ENCODE assay signal across 9 cellular contexts in genomic region chr19:18594824-18595373, GRCh38. TPM values are rescaled to one million over a fixed set of nuclear protein-coding genes. Genes with fewer than 3 reads are reported as not detected.
DNase-seq lines count a peak whose midpoint lies in the region; FAIRE-seq and TF ChIP-seq lines count a peak whose summit lies in the region.
"Had no signal": no experiment of that assay in that cellular context is flagged by ENCODE, and none has a peak within 500 bp of the region (broad histone marks: within the 10 kb centered on the region; RNA-seq: fewer than 3 reads in every experiment).

No MANE protein-coding gene starts in this region.

- H3K27ac ChIP-seq in keratinocyte (ENCODE audit: control insufficient read depth, insufficient read depth, low read length) (no peak overlapping the region), thymus (ENCODE audit: low read depth) (no peak overlapping the region)

- DNase-seq in activated naive CD4-positive, alpha-beta T cell treated with anti-CD3 and anti-CD28 coated beads for 36 hours: no peak
- no peak for DNase-seq in activated naive CD4-positive, alpha-beta T cell treated with Interleukin-2 at 50 U/mL for 16 hours
- DNase-seq in activated naive CD8-positive, alpha-beta T cell treated with anti-CD3 and anti-CD28 coated beads for 36 hours: no peak
- DNase-seq in keratinocyte (ENCODE audit: low read depth, low spot score) (no peak), SIG-M5 (lab: John Stamatoyannopoulos, UW) (no peak), HPDE6-E6E7 (ENCODE audit: extremely low spot score) (no peak)
- DNase-seq in stimulated activated CD4-positive, alpha-beta T cell treated with anti-CD3 and anti-CD28 coated beads, Interleukin-2, amount 100 ng/mL, for 48 hours: no peak

- H3K9me1 ChIP-seq in keratinocyte (ENCODE audit: control insufficient read depth, extremely low read depth, insufficient read depth, low read length): no peaks in the 10 kb centered on the region

- H3K4me1 Mint-ChIP-seq in activated naive CD4-positive, alpha-beta T cell treated with anti-CD3 and anti-CD28 coated beads for 36 hours (ENCODE audit: low read depth): peaks cover 17% of the 10 kb centered on the region
- peaks cover 25% of the 10 kb centered on the region for H3K4me1 Mint-ChIP-seq in activated naive CD8-positive, alpha-beta T cell treated with anti-CD3 and anti-CD28 coated beads for 36 hours

- no peaks in the 10 kb centered on the region for H4K20me1 ChIP-seq in keratinocyte (ENCODE audit: control insufficient read depth, extremely low read depth, insufficient read depth, low read length)

- H3K36me3 ChIP-seq in keratinocyte (ENCODE audit: control insufficient read depth in 2 of 2, extremely low read depth in 1 of 2, insufficient read depth in 2 of 2, low read length in 2 of 2) (peaks cover 5 to 8% of the 10 kb centered on the region in 2 experiments), thymus (ENCODE audit: control insufficient read depth, insufficient read depth) (peaks cover 10% of the 10 kb centered on the region)

- no peaks in the 10 kb centered on the region for H3K9me3 Mint-ChIP-seq in activated naive CD4-positive, alpha-beta T cell treated with anti-CD3 and anti-CD28 coated beads for 36 hours
- no peaks in the 10 kb centered on the region for H3K9me3 Mint-ChIP-seq in activated naive CD8-positive, alpha-beta T cell treated with anti-CD3 and anti-CD28 coated beads for 36 hours

- CTCF ChIA-PET in activated naive CD4-positive, alpha-beta T cell treated with anti-CD3 and anti-CD28 coated beads for 36 hours (lab: Charles Lee): interaction anchor here (0.6 to 2.7 kb wide), 4 partner anchors 133 to 253 kb away, joined by 3 to 10 read pairs (median 6); no protein-coding TSS in a partner anchor

- H3K27me3 Mint-ChIP-seq in activated naive CD4-positive, alpha-beta T cell treated with anti-CD3 and anti-CD28 coated beads for 36 hours (ENCODE audit: low read depth): peaks cover 7% of the 10 kb centered on the region
- peaks cover 22% of the 10 kb centered on the region for H3K27me3 Mint-ChIP-seq in activated naive CD8-positive, alpha-beta T cell treated with anti-CD3 and anti-CD28 coated beads for 36 hours

- 24% methylated on average over 26 of the region's 26 CpGs for WGBS in thymus

- H3K36me3 Mint-ChIP-seq in activated naive CD4-positive, alpha-beta T cell treated with anti-CD3 and anti-CD28 coated beads for 36 hours (ENCODE audit: low read depth): peaks cover 6% of the 10 kb centered on the region
- H3K36me3 Mint-ChIP-seq in activated naive CD8-positive, alpha-beta T cell treated with anti-CD3 and anti-CD28 coated beads for 36 hours: peaks cover 11% of the 10 kb centered on the region

- peaks cover 6% of the 10 kb centered on the region for H3K79me2 ChIP-seq in keratinocyte (ENCODE audit: control insufficient read depth, insufficient read depth, low read length)

- H3K9ac ChIP-seq in keratinocyte (ENCODE audit: control insufficient read depth, extremely low read depth, insufficient read depth, low read length): no peak overlapping the region

- dilution Hi-C loops in keratinocyte (cut with MboI; ENCODE audit: extremely low pct_ligation_motif_present, low sequenced_read_pairs): no loop called here

- no peak for TF ChIP-seq CTCF in keratinocyte (optimal IDR thresholded peaks at IDR 0.05 in 1 of 3, IDR thresholded peaks at IDR 0.05 in 1 of 3, conservative IDR thresholded peaks at IDR 0.05 in 1 of 3; ENCODE audit: extremely low read depth in 1 of 3, insufficient read depth in 2 of 3, low read length in 3 of 3)

- H3K9me3 ChIP-seq in keratinocyte (ENCODE audit: control insufficient read depth, low read depth, low read length) (no peaks in the 10 kb centered on the region), thymus (ENCODE audit: control insufficient read depth) (no peaks in the 10 kb centered on the region)

- H3K27ac Mint-ChIP-seq in activated naive CD4-positive, alpha-beta T cell treated with anti-CD3 and anti-CD28 coated beads for 36 hours: no peak overlapping the region
- peak overlapping the region; percentile 66 for H3K27ac Mint-ChIP-seq in activated naive CD8-positive, alpha-beta T cell treated with anti-CD3 and anti-CD28 coated beads for 36 hours

- no peak for FAIRE-seq in keratinocyte (lab: Jason Lieb, UNC)

- H3K4me1 ChIP-seq in keratinocyte (ENCODE audit: control insufficient read depth, extremely low read depth, insufficient read depth, low read length) (peaks cover 6% of the 10 kb centered on the region), thymus (ENCODE audit: control insufficient read depth, insufficient read depth, low read length) (peaks cover 12% of the 10 kb centered on the region)

- H3K27me3 ChIP-seq in keratinocyte (ENCODE audit: control insufficient read depth, extremely low read depth, insufficient read depth, low read length) (no peaks in the 10 kb centered on the region), thymus (ENCODE audit: control insufficient read depth, insufficient read depth) (peaks cover 46% of the 10 kb centered on the region)

- H2AFZ ChIP-seq in keratinocyte (ENCODE audit: control insufficient read depth, low read length): no peak overlapping the region

- H3K4me3 ChIP-seq in keratinocyte (ENCODE audit: control insufficient read depth in 2 of 3, extremely low read depth in 1 of 3, insufficient read depth in 2 of 3, low read depth in 1 of 3, low read length in 3 of 3) (peak overlapping the region; percentile 20 to 33 (median 29)), thymus (ENCODE audit: low read length) (peak overlapping the region; percentile 37)

- peak overlapping the region; percentile 61 for H3K4me3 Mint-ChIP-seq in activated naive CD4-positive, alpha-beta T cell treated with anti-CD3 and anti-CD28 coated beads for 36 hours
- H3K4me3 Mint-ChIP-seq in activated naive CD8-positive, alpha-beta T cell treated with anti-CD3 and anti-CD28 coated beads for 36 hours: peak overlapping the region; percentile 83

- intact Hi-C loops in activated naive CD4-positive, alpha-beta T cell treated with anti-CD3 and anti-CD28 coated beads for 36 hours (cut with micrococcal nuclease): loop anchor here (1.0 to 5.0 kb wide), 4 partner anchors 73 to 252 kb away; partner anchors contain the start of genes CRTC1 and ELL

- H3K4me2 ChIP-seq in keratinocyte (ENCODE audit: control insufficient read depth, extremely low read depth, insufficient read depth, low read depth, low read length): peak overlapping the region; percentile 70

RNA-seq across cellular contexts. Expression of gene REX1BD, which starts 6.3 kb away (rescaled TPM):
- 10 to 100 TPM; 62.9 to 68.5 TPM for total RNA-seq in activated naive CD4-positive, alpha-beta T cell treated with anti-CD3 and anti-CD28 coated beads for 36 hours
- 10 to 100 TPM; 71.6 to 74.7 TPM for total RNA-seq in activated naive CD8-positive, alpha-beta T cell treated with anti-CD3 and anti-CD28 coated beads for 36 hours
- polyA plus RNA-seq in keratinocyte: 29.5 to 36.9 TPM (median 31.9 TPM) in 3 replicates
- 10.8 TPM for polyA plus RNA-seq in keratinocyte (2011; ENCODE audit: low read depth)
- 5.6 and 30.0 TPM in 2 replicates for polyA plus RNA-seq in keratinocyte (2011; cell fraction: cytosol; rRNA removed)
- polyA plus RNA-seq in keratinocyte (2011; cell fraction: nucleus; rRNA removed): 49.9 and 53.2 TPM in 2 replicates
- polyA plus RNA-seq in keratinocyte (2012; ENCODE audit: low replicate concordance): 23.0 and 72.1 TPM in 2 replicates
- polyA minus RNA-seq in keratinocyte: 1.7 to 4.6 TPM (median 2.8 TPM) in 3 replicates
- polyA minus RNA-seq in keratinocyte (2011; cell fraction: cytosol; rRNA and poly(A)+ RNA removed): 23.8 TPM
- 5.7 and 6.3 TPM in 2 replicates for polyA minus RNA-seq in keratinocyte (2011; cell fraction: nucleus; rRNA and poly(A)+ RNA removed)
- polyA plus RNA-seq in thymus: 104 TPM

RNA-seq across cellular contexts. Expression of gene CRLF1, which starts 11.7 kb away (rescaled TPM):
- not detected for total RNA-seq in activated naive CD4-positive, alpha-beta T cell treated with anti-CD3 and anti-CD28 coated beads for 36 hours
- total RNA-seq in activated naive CD8-positive, alpha-beta T cell treated with anti-CD3 and anti-CD28 coated beads for 36 hours: not detected
- polyA plus RNA-seq in keratinocyte (0.20 to 1.5 TPM (median 0.98 TPM) in 3 replicates), thymus (17.9 TPM)
- polyA plus RNA-seq in keratinocyte (2011; ENCODE audit: low read depth): 0.59 TPM
- polyA plus RNA-seq in keratinocyte (2011; cell fraction: cytosol; rRNA removed): 0.63 and 3.2 TPM in 2 replicates
- polyA plus RNA-seq in keratinocyte (2011; cell fraction: nucleus; rRNA removed): 4.6 and 5.5 TPM in 2 replicates
- polyA plus RNA-seq in keratinocyte (2012; ENCODE audit: low replicate concordance): 4.7 and 7.5 TPM in 2 replicates
- 1.2 TPM in 1 of 3 replicates, not detected in the others for polyA minus RNA-seq in keratinocyte
- 9.6 TPM for polyA minus RNA-seq in keratinocyte (2011; cell fraction: cytosol; rRNA and poly(A)+ RNA removed)
- polyA minus RNA-seq in keratinocyte (2011; cell fraction: nucleus; rRNA and poly(A)+ RNA removed): 2.4 and 2.6 TPM in 2 replicates
- total RNA-seq: lung microvascular endothelial cell had no signal

RNA-seq across cellular contexts. Expression of gene TMEM59L, which starts 17.8 kb away (rescaled TPM):
- under 1 TPM; 0.21 to 0.40 TPM for total RNA-seq in activated naive CD4-positive, alpha-beta T cell treated with anti-CD3 and anti-CD28 coated beads for 36 hours
- total RNA-seq in activated naive CD8-positive, alpha-beta T cell treated with anti-CD3 and anti-CD28 coated beads for 36 hours: not detected
- polyA plus RNA-seq in keratinocyte: 0.06 to 0.19 TPM in 2 of 3 replicates, not detected in the other
- polyA plus RNA-seq in keratinocyte (2011; ENCODE audit: low read depth): 0.22 TPM
- not detected in 2 replicates for polyA plus RNA-seq in keratinocyte (2011; cell fraction: cytosol; rRNA removed)
- polyA plus RNA-seq in keratinocyte (2011; cell fraction: nucleus; rRNA removed): 0.25 and 0.57 TPM in 2 replicates
- polyA plus RNA-seq in keratinocyte (2012; ENCODE audit: low replicate concordance): 0.28 and 0.41 TPM in 2 replicates
- not detected in 3 replicates for polyA minus RNA-seq in keratinocyte
- polyA minus RNA-seq in keratinocyte (2011; cell fraction: cytosol; rRNA and poly(A)+ RNA removed): not detected
- polyA minus RNA-seq in keratinocyte (2011; cell fraction: nucleus; rRNA and poly(A)+ RNA removed): not detected in 2 replicates
- polyA plus RNA-seq in thymus: 0.96 TPM
- total RNA-seq: lung microvascular endothelial cell had no signal

RNA-seq across cellular contexts. Expression of gene UBA52, which starts 23.2 kb away (rescaled TPM):
- 1,000 to 10,000 TPM; 1,997 to 2,122 TPM for total RNA-seq in activated naive CD4-positive, alpha-beta T cell treated with anti-CD3 and anti-CD28 coated beads for 36 hours
- total RNA-seq in activated naive CD8-positive, alpha-beta T cell treated with anti-CD3 and anti-CD28 coated beads for 36 hours: 1,000 to 10,000 TPM; 1,816 to 1,826 TPM
- polyA plus RNA-seq in keratinocyte (1,376 to 2,465 TPM (median 1,831 TPM) in 3 replicates), thymus (1,270 TPM)
- 216 TPM for polyA plus RNA-seq in keratinocyte (2011; ENCODE audit: low read depth)
- polyA plus RNA-seq in keratinocyte (2011; cell fraction: cytosol; rRNA removed): 2,363 and 2,845 TPM in 2 replicates
- polyA plus RNA-seq in keratinocyte (2011; cell fraction: nucleus; rRNA removed): 509 and 673 TPM in 2 replicates
- 2,069 and 2,114 TPM in 2 replicates for polyA plus RNA-seq in keratinocyte (2012; ENCODE audit: low replicate concordance)
- polyA minus RNA-seq in keratinocyte: 1,899 to 3,393 TPM (median 2,443 TPM) in 3 replicates
- 1,175 TPM for polyA minus RNA-seq in keratinocyte (2011; cell fraction: cytosol; rRNA and poly(A)+ RNA removed)
- polyA minus RNA-seq in keratinocyte (2011; cell fraction: nucleus; rRNA and poly(A)+ RNA removed): 197 and 227 TPM in 2 replicates

RNA-seq across cellular contexts. Expression of gene KXD1, which starts 37.2 kb away (rescaled TPM):
- total RNA-seq in activated naive CD4-positive, alpha-beta T cell treated with anti-CD3 and anti-CD28 coated beads for 36 hours: 10 to 100 TPM; 86.7 TPM
- total RNA-seq in activated naive CD8-positive, alpha-beta T cell treated with anti-CD3 and anti-CD28 coated beads for 36 hours: 100 to 1,000 TPM; 116 to 124 TPM
- polyA plus RNA-seq in keratinocyte (94.6 to 129 TPM (median 119 TPM) in 3 replicates), thymus (81.9 TPM)
- 40.3 TPM for polyA plus RNA-seq in keratinocyte (2011; ENCODE audit: low read depth)
- 110 and 173 TPM in 2 replicates for polyA plus RNA-seq in keratinocyte (2011; cell fraction: cytosol; rRNA removed)
- polyA plus RNA-seq in keratinocyte (2011; cell fraction: nucleus; rRNA removed): 65.5 and 87.8 TPM in 2 replicates
- polyA plus RNA-seq in keratinocyte (2012; ENCODE audit: low replicate concordance): 62.9 and 123 TPM in 2 replicates
- polyA minus RNA-seq in keratinocyte: 99.7 to 166 TPM (median 102 TPM) in 3 replicates
- polyA minus RNA-seq in keratinocyte (2011; cell fraction: cytosol; rRNA and poly(A)+ RNA removed): 137 TPM
- polyA minus RNA-seq in keratinocyte (2011; cell fraction: nucleus; rRNA and poly(A)+ RNA removed): 18.9 and 20.4 TPM in 2 replicates
